In genomic region chr10:43436291-43437140, GRCh38 we compare ENCODE assay signal across 8 cellular contexts. TPM values are rescaled to one million over a fixed set of nuclear protein-coding genes. Genes with fewer than 3 reads are reported as not detected.
DNase-seq lines count a peak whose midpoint lies in the region; ATAC-seq, FAIRE-seq and TF ChIP-seq lines count a peak whose summit lies in the region.

Gene ZNF487 (plus strand): TSS chr10:43437111. CDS start chr10:43475814, 38,703 bp downstream.

- H3K4me2 ChIP-seq in astrocyte (ENCODE audit: low read length) = peak within 1 kb of the TSS; percentile 100

- DNase-seq in GM12892 (ENCODE audit: insufficient read length) = peak; percentile 93
- peak; percentile 44 for DNase-seq in NCI-H1048 (lab: John Stamatoyannopoulos, UW)
- peak; percentile 79 for DNase-seq in T-helper 22 cell (ENCODE audit: low read depth)
- peak; percentile 73 for DNase-seq in astrocyte (ENCODE audit: low read depth)
- peak; percentile 93 for DNase-seq in hepatic stellate cell (ENCODE audit: low spot score)
- peak; percentile 76 for DNase-seq in renal cortical epithelial cell (ENCODE audit: low read depth)
- peak; percentile 93 to 96 for DNase-seq in aorta

- H3K9me3 Mint-ChIP-seq in astrocyte (ENCODE audit: unreplicated experiment) = no peaks in the 10 kb centered on the region

- H2AFZ ChIP-seq in astrocyte (ENCODE audit: low read depth, low read length) = peak within 1 kb of the TSS; percentile 97

- H3K4me3 ChIP-seq in astrocyte (ENCODE audit: insufficient read depth, low read depth, low read length) = peak within 1 kb of the TSS; percentile 90
- H3K4me3 ChIP-seq in aorta (ENCODE audit: low read length in 2 of 2) = peak within 1 kb of the TSS; percentile 59 to 79

- H3K36me3 Mint-ChIP-seq in astrocyte (ENCODE audit: low read depth, unreplicated experiment) = peaks cover 2% of the 10 kb centered on the region

- no peaks in the 10 kb centered on the region for H3K27me3 Mint-ChIP-seq in astrocyte (ENCODE audit: low read depth, unreplicated experiment)

- peak; percentile 75 for TF ChIP-seq POLR2A in GM12892 (IDR thresholded peaks at IDR 0.05; ENCODE audit: low read depth, low read length)

- peaks cover 5% of the 10 kb centered on the region for H3K4me1 Mint-ChIP-seq in astrocyte (ENCODE audit: low read depth, unreplicated experiment)

- peak within 1 kb of the TSS; percentile 94 for H3K27ac ChIP-seq in astrocyte (ENCODE audit: low read depth, low read length)
- peak within 1 kb of the TSS; percentile 70 to 94 for H3K27ac ChIP-seq in aorta (ENCODE audit: low read depth in 1 of 2, low read length in 2 of 2)

- H3K36me3 ChIP-seq in astrocyte (ENCODE audit: insufficient read depth, low read length) = no peaks in the 10 kb centered on the region
- H3K36me3 ChIP-seq in aorta (ENCODE audit: control insufficient read depth in 1 of 2, insufficient read depth in 2 of 2, low read length in 1 of 2) = no peaks in the 10 kb centered on the region

- no peaks in the 10 kb centered on the region for H4K20me1 ChIP-seq in astrocyte (ENCODE audit: insufficient read depth, low read length)

- FAIRE-seq in GM12892 (lab: Jason Lieb, UNC) = peak; percentile 88
- no peak for FAIRE-seq in astrocyte (lab: Jason Lieb, UNC)

- H3K4me3 Mint-ChIP-seq in astrocyte (ENCODE audit: unreplicated experiment) = peak within 1 kb of the TSS; percentile 95

- H3K9me3 ChIP-seq in astrocyte (ENCODE audit: insufficient read depth, low read depth, low read length) (no peaks in the 10 kb centered on the region), aorta (ENCODE audit: control insufficient read depth, low read length) (no peaks in the 10 kb centered on the region)

- no peak for TF ChIP-seq CTCF in astrocyte (IDR thresholded peaks at IDR 0.05; ENCODE audit: insufficient read depth, low read depth, low read length)

- ATAC-seq in HG02610 (IDR thresholded peaks at IDR 0.05; ENCODE audit: unreplicated experiment) = peak; percentile 96
- ATAC-seq in aorta (ENCODE audit: low FRiP score) = peak; percentile 99

- no peaks in the 10 kb centered on the region for H3K27me3 ChIP-seq in astrocyte (ENCODE audit: insufficient read depth, low read length)
- no peaks in the 10 kb centered on the region for H3K27me3 ChIP-seq in aorta (ENCODE audit: control insufficient read depth in 1 of 2, insufficient read depth in 2 of 2, low read length in 1 of 2)

- peak within 1 kb of the TSS; percentile 93 for H3K27ac Mint-ChIP-seq in astrocyte (ENCODE audit: unreplicated experiment)

- 0% methylated on average over 69 of the region's 69 CpGs for WGBS in aorta, 2 donors

- peaks cover 8% of the 10 kb centered on the region for H3K79me2 ChIP-seq in astrocyte (ENCODE audit: insufficient read depth, low read length)

- H3K9ac ChIP-seq in astrocyte (ENCODE audit: low read length) = peak within 1 kb of the TSS; percentile 97

- intact Hi-C loops in aorta (cut with DNase I) = loop anchor here in 1 of 2 donors (2.0 to 5.0 kb wide), 2 partner anchors 16 to 39 kb away; no protein-coding TSS in a partner anchor

- H3K4me1 ChIP-seq in astrocyte (ENCODE audit: insufficient read depth, low read length) = peaks cover 9% of the 10 kb centered on the region
- no peaks in the 10 kb centered on the region for H3K4me1 ChIP-seq in aorta (ENCODE audit: control insufficient read depth in 1 of 2, insufficient read depth in 2 of 2, low read length in 2 of 2)

RNA-seq across cellular contexts. Expression of gene ZNF487, which starts in this region (rescaled TPM):
- polyA plus RNA-seq in GM12892 (2012; ENCODE audit: missing spikeins) = 0.70 TPM
- total RNA-seq in astrocyte = 2.6 and 2.8 TPM in 2 replicates
- 4.2 and 8.3 TPM in 2 replicates for total RNA-seq in renal cortical epithelial cell
- 1 to 10 TPM; 5.2 to 7.1 TPM for total RNA-seq in aorta
- polyA plus RNA-seq in aorta = 1 to 10 TPM; 8.8 to 9.4 TPM

Comparison
In these comparisons a context has a peak if more than half of its experiments do, and no peak if none do; other contexts are left out.
1. Peak in every context shown above with its lines: DNase-seq, ATAC-seq, H3K4me3 ChIP-seq and H3K27ac ChIP-seq.
2. DNase-seq: peak in every context shown above with its lines; median percentile 94 in aorta; 93 in GM12892; 93 in hepatic stellate cell; 79 in T-helper 22 cell; 76 in renal cortical epithelial cell; 73 in astrocyte; 44 in NCI-H1048.